Comparison of ENCODE assay signal across 1 cellular context in the genomic region with DNA sequence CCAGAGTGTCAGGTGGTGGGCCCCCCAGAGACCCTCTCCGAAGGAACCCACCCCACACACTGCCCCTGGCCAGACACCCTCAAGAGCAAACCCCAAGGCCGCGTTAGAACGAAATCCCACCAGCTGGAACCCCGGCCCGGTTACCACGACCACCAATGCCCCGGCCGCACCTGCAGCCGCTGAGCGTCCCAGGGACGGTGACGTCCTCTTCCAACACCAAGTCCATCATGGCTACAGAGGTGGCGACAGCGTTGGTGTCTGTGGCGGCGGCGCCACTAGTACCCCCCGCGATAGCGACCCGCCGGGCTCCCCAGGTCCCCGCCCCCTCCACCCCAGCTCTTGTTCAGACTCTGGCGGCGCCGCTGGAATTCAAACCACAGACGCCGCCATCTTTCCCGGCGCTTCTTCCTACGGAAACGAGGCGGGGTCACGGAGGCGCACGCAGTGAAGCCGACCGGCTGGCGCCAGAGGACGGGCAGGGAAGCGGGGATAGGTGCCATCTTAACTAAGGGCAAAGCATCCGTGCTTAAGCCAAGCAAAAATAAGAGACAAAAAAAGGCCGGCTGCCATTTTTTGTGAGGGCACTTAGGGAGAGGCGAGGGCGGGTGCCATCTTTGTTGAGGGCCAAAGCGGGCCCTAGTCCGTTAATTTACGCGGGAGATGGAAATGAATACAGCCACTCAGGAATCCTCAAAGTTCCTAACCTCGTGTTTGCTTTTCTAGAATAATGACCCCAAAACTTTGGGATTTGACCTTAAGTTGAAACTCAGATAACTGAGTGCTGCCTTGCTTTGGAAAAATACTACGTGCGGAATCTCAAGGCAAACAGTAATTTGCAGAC.
TF ChIP-seq lines count a peak whose summit lies in the region.

A gene (minus strand): TSS at position 418 of the 841 bp plus-strand sequence. CDS start 189 bp downstream, at position 229.

TF ChIP-seq in K562, 482 proteins besides CTCF, POLR2A, EP300 and RAD21 (continued from another document and continues in another):
- TF ChIP-seq, protein P1, sequence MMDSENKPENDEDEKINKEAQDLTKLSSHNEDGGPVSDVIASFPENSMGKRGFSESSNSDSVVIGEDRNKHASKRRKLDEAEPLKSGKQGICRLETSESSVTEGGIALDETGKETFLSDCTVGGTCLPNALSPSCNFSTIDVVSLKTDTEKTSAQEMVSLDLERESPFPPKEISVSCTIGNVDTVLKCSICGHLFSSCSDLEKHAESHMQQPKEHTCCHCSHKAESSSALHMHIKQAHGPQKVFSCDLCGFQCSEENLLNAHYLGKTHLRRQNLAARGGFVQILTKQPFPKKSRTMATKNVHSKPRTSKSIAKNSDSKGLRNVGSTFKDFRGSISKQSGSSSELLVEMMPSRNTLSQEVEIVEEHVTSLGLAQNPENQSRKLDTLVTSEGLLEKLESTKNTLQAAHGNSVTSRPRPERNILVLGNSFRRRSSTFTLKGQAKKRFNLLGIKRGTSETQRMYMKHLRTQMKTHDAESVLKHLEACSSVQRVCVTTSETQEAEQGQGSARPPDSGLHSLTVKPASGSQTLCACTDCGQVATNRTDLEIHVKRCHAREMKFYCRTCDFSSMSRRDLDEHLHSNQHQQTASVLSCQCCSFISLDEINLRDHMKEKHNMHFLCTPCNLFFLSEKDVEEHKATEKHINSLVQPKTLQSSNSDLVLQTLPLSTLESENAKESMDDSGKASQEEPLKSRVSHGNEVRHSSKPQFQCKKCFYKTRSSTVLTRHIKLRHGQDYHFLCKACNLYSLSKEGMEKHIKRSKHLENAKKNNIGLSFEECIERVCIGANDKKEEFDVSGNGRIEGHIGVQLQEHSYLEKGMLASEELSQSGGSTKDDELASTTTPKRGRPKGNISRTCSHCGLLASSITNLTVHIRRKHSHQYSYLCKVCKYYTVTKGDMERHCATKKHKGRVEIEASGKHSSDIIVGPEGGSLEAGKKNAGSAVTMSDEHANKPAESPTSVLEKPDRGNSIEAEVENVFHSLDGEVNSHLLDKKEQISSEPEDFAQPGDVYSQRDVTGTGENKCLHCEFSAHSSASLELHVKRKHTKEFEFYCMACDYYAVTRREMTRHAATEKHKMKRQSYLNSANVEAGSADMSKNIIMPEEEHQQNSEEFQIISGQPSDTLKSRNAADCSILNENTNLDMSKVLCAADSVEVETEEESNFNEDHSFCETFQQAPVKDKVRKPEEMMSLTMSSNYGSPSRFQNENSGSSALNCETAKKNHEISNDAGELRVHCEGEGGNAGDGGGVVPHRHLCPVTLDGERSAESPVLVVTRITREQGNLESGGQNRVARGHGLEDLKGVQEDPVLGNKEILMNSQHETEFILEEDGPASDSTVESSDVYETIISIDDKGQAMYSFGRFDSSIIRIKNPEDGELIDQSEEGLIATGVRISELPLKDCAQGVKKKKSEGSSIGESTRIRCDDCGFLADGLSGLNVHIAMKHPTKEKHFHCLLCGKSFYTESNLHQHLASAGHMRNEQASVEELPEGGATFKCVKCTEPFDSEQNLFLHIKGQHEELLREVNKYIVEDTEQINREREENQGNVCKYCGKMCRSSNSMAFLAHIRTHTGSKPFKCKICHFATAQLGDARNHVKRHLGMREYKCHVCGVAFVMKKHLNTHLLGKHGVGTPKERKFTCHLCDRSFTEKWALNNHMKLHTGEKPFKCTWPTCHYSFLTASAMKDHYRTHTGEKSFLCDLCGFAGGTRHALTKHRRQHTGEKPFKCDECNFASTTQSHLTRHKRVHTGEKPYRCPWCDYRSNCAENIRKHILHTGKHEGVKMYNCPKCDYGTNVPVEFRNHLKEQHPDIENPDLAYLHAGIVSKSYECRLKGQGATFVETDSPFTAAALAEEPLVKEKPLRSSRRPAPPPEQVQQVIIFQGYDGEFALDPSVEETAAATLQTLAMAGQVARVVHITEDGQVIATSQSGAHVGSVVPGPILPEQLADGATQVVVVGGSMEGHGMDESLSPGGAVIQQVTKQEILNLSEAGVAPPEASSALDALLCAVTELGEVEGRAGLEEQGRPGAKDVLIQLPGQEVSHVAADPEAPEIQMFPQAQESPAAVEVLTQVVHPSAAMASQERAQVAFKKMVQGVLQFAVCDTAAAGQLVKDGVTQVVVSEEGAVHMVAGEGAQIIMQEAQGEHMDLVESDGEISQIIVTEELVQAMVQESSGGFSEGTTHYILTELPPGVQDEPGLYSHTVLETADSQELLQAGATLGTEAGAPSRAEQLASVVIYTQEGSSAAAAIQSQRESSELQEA (IDR thresholded peaks at IDR 0.05; ENCODE audit: low read depth): peak; percentile 86
- TF ChIP-seq, protein P2, sequence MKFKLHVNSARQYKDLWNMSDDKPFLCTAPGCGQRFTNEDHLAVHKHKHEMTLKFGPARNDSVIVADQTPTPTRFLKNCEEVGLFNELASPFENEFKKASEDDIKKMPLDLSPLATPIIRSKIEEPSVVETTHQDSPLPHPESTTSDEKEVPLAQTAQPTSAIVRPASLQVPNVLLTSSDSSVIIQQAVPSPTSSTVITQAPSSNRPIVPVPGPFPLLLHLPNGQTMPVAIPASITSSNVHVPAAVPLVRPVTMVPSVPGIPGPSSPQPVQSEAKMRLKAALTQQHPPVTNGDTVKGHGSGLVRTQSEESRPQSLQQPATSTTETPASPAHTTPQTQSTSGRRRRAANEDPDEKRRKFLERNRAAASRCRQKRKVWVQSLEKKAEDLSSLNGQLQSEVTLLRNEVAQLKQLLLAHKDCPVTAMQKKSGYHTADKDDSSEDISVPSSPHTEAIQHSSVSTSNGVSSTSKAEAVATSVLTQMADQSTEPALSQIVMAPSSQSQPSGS (CRISPR knock-in tag; IDR thresholded peaks at IDR 0.05): no peak
- TF ChIP-seq ZNF668 (CRISPR knock-in tag; IDR thresholded peaks at IDR 0.05): no peak
- TF ChIP-seq, protein P3, sequence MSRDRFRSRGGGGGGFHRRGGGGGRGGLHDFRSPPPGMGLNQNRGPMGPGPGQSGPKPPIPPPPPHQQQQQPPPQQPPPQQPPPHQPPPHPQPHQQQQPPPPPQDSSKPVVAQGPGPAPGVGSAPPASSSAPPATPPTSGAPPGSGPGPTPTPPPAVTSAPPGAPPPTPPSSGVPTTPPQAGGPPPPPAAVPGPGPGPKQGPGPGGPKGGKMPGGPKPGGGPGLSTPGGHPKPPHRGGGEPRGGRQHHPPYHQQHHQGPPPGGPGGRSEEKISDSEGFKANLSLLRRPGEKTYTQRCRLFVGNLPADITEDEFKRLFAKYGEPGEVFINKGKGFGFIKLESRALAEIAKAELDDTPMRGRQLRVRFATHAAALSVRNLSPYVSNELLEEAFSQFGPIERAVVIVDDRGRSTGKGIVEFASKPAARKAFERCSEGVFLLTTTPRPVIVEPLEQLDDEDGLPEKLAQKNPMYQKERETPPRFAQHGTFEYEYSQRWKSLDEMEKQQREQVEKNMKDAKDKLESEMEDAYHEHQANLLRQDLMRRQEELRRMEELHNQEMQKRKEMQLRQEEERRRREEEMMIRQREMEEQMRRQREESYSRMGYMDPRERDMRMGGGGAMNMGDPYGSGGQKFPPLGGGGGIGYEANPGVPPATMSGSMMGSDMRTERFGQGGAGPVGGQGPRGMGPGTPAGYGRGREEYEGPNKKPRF (IDR thresholded peaks at IDR 0.05; ENCODE audit: low read depth, low read length): no peak
- no peak for TF ChIP-seq MCM7 (IDR thresholded peaks at IDR 0.05)
- TF ChIP-seq, protein P4, sequence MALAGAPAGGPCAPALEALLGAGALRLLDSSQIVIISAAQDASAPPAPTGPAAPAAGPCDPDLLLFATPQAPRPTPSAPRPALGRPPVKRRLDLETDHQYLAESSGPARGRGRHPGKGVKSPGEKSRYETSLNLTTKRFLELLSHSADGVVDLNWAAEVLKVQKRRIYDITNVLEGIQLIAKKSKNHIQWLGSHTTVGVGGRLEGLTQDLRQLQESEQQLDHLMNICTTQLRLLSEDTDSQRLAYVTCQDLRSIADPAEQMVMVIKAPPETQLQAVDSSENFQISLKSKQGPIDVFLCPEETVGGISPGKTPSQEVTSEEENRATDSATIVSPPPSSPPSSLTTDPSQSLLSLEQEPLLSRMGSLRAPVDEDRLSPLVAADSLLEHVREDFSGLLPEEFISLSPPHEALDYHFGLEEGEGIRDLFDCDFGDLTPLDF (CRISPR knock-in tag; IDR thresholded peaks at IDR 0.05): peak; percentile 81; the same call in 1 of the 2 replicates
- TF ChIP-seq MAZ (CRISPR knock-in tag; conservative IDR thresholded peaks at IDR 0.05 in 1 of 2, IDR thresholded peaks at IDR 0.05 in 1 of 2): peak; percentile 42 to 81; a peak in 2 of 4 replicates
- peak; percentile 21 for TF ChIP-seq BRD4 (IDR thresholded peaks at IDR 0.05)
- 0 out of 2 replicates have a peak, but pooled peaks have one; percentile 40 for TF ChIP-seq ZNF212 (CRISPR knock-in tag; IDR thresholded peaks at IDR 0.05)
- TF ChIP-seq ZNF780A (CRISPR knock-in tag; IDR thresholded peaks at IDR 0.05): no peak
- TF ChIP-seq, protein P5, sequence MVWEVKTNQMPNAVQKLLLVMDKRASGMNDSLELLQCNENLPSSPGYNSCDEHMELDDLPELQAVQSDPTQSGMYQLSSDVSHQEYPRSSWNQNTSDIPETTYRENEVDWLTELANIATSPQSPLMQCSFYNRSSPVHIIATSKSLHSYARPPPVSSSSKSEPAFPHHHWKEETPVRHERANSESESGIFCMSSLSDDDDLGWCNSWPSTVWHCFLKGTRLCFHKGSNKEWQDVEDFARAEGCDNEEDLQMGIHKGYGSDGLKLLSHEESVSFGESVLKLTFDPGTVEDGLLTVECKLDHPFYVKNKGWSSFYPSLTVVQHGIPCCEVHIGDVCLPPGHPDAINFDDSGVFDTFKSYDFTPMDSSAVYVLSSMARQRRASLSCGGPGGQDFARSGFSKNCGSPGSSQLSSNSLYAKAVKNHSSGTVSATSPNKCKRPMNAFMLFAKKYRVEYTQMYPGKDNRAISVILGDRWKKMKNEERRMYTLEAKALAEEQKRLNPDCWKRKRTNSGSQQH (CRISPR knock-in tag; IDR thresholded peaks at IDR 0.05): peak; percentile 63; the same call in 1 of the 2 replicates
- TF ChIP-seq NEUROD1 (IDR thresholded peaks at IDR 0.05; ENCODE audit: borderline replicate concordance, low read depth, low read length, partially characterized antibody): peak; percentile 26
- TF ChIP-seq TEAD2 (tag; IDR thresholded peaks at IDR 0.05): 0 out of 2 replicates have a peak, but pooled peaks have one; percentile 28
- TF ChIP-seq, protein P6, sequence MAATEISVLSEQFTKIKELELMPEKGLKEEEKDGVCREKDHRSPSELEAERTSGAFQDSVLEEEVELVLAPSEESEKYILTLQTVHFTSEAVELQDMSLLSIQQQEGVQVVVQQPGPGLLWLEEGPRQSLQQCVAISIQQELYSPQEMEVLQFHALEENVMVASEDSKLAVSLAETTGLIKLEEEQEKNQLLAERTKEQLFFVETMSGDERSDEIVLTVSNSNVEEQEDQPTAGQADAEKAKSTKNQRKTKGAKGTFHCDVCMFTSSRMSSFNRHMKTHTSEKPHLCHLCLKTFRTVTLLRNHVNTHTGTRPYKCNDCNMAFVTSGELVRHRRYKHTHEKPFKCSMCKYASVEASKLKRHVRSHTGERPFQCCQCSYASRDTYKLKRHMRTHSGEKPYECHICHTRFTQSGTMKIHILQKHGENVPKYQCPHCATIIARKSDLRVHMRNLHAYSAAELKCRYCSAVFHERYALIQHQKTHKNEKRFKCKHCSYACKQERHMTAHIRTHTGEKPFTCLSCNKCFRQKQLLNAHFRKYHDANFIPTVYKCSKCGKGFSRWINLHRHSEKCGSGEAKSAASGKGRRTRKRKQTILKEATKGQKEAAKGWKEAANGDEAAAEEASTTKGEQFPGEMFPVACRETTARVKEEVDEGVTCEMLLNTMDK (IDR thresholded peaks at IDR 0.05; ENCODE audit: borderline replicate concordance, insufficient read depth, low read depth, low read length, poor library complexity, severe bottlenecking): peak; percentile 46
- peak; percentile 39; the same call in 1 of the 2 replicates for TF ChIP-seq ESRRA (IDR thresholded peaks at IDR 0.05; ENCODE audit: borderline replicate concordance, low read depth)
- TF ChIP-seq NUFIP1 (IDR thresholded peaks at IDR 0.05; ENCODE audit: partially characterized antibody): peak; percentile 63
- peak; percentile 28; the same call in 1 of the 2 replicates for TF ChIP-seq NCOR1 (IDR thresholded peaks at IDR 0.05)
- TF ChIP-seq, protein P7, sequence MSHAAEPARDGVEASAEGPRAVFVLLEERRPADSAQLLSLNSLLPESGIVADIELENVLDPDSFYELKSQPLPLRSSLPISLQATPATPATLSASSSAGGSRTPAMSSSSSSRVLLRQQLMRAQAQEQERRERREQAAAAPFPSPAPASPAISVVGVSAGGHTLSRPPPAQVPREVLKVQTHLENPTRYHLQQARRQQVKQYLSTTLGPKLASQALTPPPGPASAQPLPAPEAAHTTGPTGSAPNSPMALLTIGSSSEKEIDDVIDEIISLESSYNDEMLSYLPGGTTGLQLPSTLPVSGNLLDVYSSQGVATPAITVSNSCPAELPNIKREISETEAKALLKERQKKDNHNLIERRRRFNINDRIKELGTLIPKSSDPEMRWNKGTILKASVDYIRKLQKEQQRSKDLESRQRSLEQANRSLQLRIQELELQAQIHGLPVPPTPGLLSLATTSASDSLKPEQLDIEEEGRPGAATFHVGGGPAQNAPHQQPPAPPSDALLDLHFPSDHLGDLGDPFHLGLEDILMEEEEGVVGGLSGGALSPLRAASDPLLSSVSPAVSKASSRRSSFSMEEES (CRISPR knock-in tag; IDR thresholded peaks at IDR 0.05): 0 out of 2 replicates have a peak, but pooled peaks have one; percentile 25
- TF ChIP-seq, protein P8, sequence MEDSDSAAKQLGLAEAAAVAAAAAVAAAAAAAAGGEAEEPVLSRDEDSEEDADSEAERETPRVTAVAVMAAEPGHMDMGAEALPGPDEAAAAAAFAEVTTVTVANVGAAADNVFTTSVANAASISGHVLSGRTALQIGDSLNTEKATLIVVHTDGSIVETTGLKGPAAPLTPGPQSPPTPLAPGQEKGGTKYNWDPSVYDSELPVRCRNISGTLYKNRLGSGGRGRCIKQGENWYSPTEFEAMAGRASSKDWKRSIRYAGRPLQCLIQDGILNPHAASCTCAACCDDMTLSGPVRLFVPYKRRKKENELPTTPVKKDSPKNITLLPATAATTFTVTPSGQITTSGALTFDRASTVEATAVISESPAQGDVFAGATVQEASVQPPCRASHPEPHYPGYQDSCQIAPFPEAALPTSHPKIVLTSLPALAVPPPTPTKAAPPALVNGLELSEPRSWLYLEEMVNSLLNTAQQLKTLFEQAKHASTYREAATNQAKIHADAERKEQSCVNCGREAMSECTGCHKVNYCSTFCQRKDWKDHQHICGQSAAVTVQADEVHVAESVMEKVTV (CRISPR knock-in tag; IDR thresholded peaks at IDR 0.05): peak; percentile 45; the same call in 1 of the 2 replicates
